21 cellular contexts compared by ENCODE assay signal in the genomic region with DNA sequence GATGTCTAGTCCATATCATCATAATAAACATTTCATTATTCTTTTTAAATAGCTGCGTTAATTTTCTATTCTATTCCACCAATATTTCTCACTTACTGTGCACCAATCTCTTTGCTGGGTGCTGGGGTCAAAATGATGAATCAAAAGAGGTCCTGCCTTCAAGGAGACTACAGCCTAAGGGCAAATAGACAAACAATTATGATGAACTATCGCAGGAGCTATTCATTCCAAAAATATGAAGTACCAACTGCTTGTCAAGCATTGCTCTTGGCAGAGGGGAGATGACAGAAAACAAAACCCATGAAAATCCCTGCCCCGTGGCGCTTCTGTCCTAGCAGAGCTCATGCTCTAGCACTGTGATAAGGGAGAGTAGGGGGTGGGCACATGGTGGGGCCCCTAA. TPM values are rescaled to one million over a fixed set of nuclear protein-coding genes. Genes with fewer than 3 reads are reported as not detected.
A peak's percentile ranks its signal among the peaks of the same experiment; 100 is the strongest.
DNase-seq lines count a peak whose midpoint lies in the region; ATAC-seq and TF ChIP-seq lines count a peak whose summit lies in the region.
"Had no signal": no experiment of that assay in that cellular context is flagged by ENCODE, and none has a peak within 500 bp of the region (broad histone marks: within the 10 kb centered on the region; RNA-seq: fewer than 3 reads in every experiment).

No MANE protein-coding gene starts in this region.

- H3K36me3 ChIP-seq in PC-3 (ENCODE audit: low read depth, low read length) = no peaks in the 10 kb centered on the region
- no peaks in the 10 kb centered on the region for H3K36me3 ChIP-seq in psoas muscle (ENCODE audit: insufficient read depth in 1 of 2, low read depth in 1 of 2)

- H4K20me1 ChIP-seq in PC-3 (ENCODE audit: low read length) = no peaks in the 10 kb centered on the region

- H3K9me3 ChIP-seq in PC-3 (ENCODE audit: low read length) = no peaks in the 10 kb centered on the region
- H3K9me3 ChIP-seq in psoas muscle = no peaks in the 10 kb centered on the region

- BruUV-seq in PC-3 (replicated peaks; lab: Mats Ljungman, UMichigan) = no TSS peak

- no peak for TF ChIP-seq CTCF in PC-3 (conservative IDR thresholded peaks at IDR 0.05; ENCODE audit: low read depth, low read length)
- TF ChIP-seq CTCF in psoas muscle (IDR thresholded peaks at IDR 0.05) = no peak

- no peaks in the 10 kb centered on the region for H3K9me2 ChIP-seq in PC-3 (replicated peaks; ENCODE audit: low read length)

- no peak overlapping the region for H3K9ac ChIP-seq in PC-3 (ENCODE audit: low read length)

- no peaks in the 10 kb centered on the region for H3K27me3 Mint-ChIP-seq in stimulated activated naive CD8-positive, alpha-beta T cell treated with anti-CD3 and anti-CD28 coated beads, Interleukin-15, amount 100 ng/mL, for 72 hours

- H3K27ac Mint-ChIP-seq in stimulated activated naive CD8-positive, alpha-beta T cell treated with anti-CD3 and anti-CD28 coated beads, Interleukin-15, amount 100 ng/mL, for 72 hours = no peak overlapping the region
- H3K27ac Mint-ChIP-seq: HFFc6 had no signal

- H3K27me3 ChIP-seq in PC-3 (ENCODE audit: low read length) (no peaks in the 10 kb centered on the region), psoas muscle (ENCODE audit: insufficient read depth in 3 of 3, low read length in 2 of 3) (no peaks in the 10 kb centered on the region)

- H3F3A ChIP-seq in PC-3 (ENCODE audit: low read length, unreplicated experiment) = no peaks in the 10 kb centered on the region

- peaks cover 21 to 23% of the 10 kb centered on the region in 2 donors for H3K9me3 Mint-ChIP-seq in stimulated activated naive CD8-positive, alpha-beta T cell treated with anti-CD3 and anti-CD28 coated beads, Interleukin-15, amount 100 ng/mL, for 72 hours

- H3K4me1 ChIP-seq in PC-3 (ENCODE audit: insufficient read depth, low read length) (peaks cover 5% of the 10 kb centered on the region; the same call in 1 of the 2 replicates), psoas muscle (peaks cover 11% of the 10 kb centered on the region)

- H3K79me2 ChIP-seq in PC-3 (ENCODE audit: low read length) = no peaks in the 10 kb centered on the region

- intact Hi-C loops in PC-3 (cut with micrococcal nuclease) (no loop called here), psoas muscle (cut with DNase I) (loop anchor here in 1 of 2 donors (10.0 kb wide), 1 partner anchor 377 kb away; no protein-coding TSS in a partner anchor)

- no peaks in the 10 kb centered on the region for H3K4me1 Mint-ChIP-seq in stimulated activated naive CD8-positive, alpha-beta T cell treated with anti-CD3 and anti-CD28 coated beads, Interleukin-15, amount 100 ng/mL, for 72 hours

- H3K4me3 Mint-ChIP-seq in stimulated activated naive CD8-positive, alpha-beta T cell treated with anti-CD3 and anti-CD28 coated beads, Interleukin-15, amount 100 ng/mL, for 72 hours = no peak overlapping the region
- H3K4me3 Mint-ChIP-seq: HFFc6 had no signal

- no peak overlapping the region for H2AFZ ChIP-seq in PC-3 (ENCODE audit: low read length)

- no peak overlapping the region for H3K4me2 ChIP-seq in PC-3 (ENCODE audit: low read length)

- no peak overlapping the region for H3K4me3 ChIP-seq in PC-3 (ENCODE audit: low read length)
- no peak overlapping the region for H3K4me3 ChIP-seq in psoas muscle

- no peak for DNase-seq in stimulated activated naive CD8-positive, alpha-beta T cell treated with anti-CD3 and anti-CD28 coated beads, Interleukin-15, amount 100 ng/mL, for 72 hours
- no peak for DNase-seq in stimulated activated naive CD8-positive, alpha-beta T cell treated with anti-CD3 and anti-CD28 coated beads, Interleukin-15, Interleukin-2, amounts not matched to agents 100 U/mL and 50 U/mL, for 24 hours
- peak; percentile 24 for DNase-seq in PC-3
- no peak for DNase-seq in psoas muscle
- no peak for DNase-seq in NCI-H2227 treated with DMSO at 0.1 percent for 48 hours (lab: John Stamatoyannopoulos, UW)
- DNase-seq in NCI-H1436 (lab: John Stamatoyannopoulos, UW) = no peak
- no peak for DNase-seq in stimulated activated CD8-positive, alpha-beta memory T cell treated with anti-CD3 and anti-CD28 coated beads, Interleukin-4, amount 100 ng/mL, for 48 hours
- DNase-seq: ACHN; H7; HFFc6; KG1; MV-4-11; NCI-H1417 treated with DMSO at 0.1 percent for 48 hours; NCI-H2029; NCI-H446; NCI-H526 treated with DMSO at 0.1 percent for 48 hours; NK-92 treated with Interleukin-12 subunit alpha and Interleukin-12 subunit beta, amount 100 ng/mL, for 24 hours; OCI-M1; RPMI8226 had no signal

- H3K27ac ChIP-seq in PC-3 (ENCODE audit: low read length) (no peak overlapping the region), psoas muscle (peak overlapping the region; percentile 50)
- H3K27ac ChIP-seq: C4-2B had no signal

- CTCF ChIA-PET in PC-3 (lab: Charles Lee) = no interaction called here

- ATAC-seq in stimulated activated naive CD8-positive, alpha-beta T cell treated with anti-CD3 and anti-CD28 coated beads, Interleukin-15, amount 100 ng/mL, for 72 hours = peak; percentile 26
- ATAC-seq in stimulated activated naive CD8-positive, alpha-beta T cell treated with anti-CD3 and anti-CD28 coated beads, Interleukin-15, Interleukin-2, amounts not matched to agents 100 U/mL and 50 U/mL, for 24 hours = no peak
- ATAC-seq in PC-3 (no peak), psoas muscle (no peak)

- POLR2A ChIA-PET in PC-3 (lab: Charles Lee; ENCODE audit: unreplicated experiment) = no interaction called here

- 41 to 61% (median 58%) methylated on average over 4 of the region's 4 CpGs for WGBS in psoas muscle, 3 donors

RNA-seq across cellular contexts. Expression of a gene that starts 28.8 kb away (rescaled TPM):
- total RNA-seq in PC-3 (2014; rRNA removed) (not detected in 2 replicates), psoas muscle (1 to 10 TPM in 1 of 4 donors, under 1 TPM in 3; 0.15 to 5.5 (median 0.47) TPM)
- polyA plus RNA-seq in psoas muscle = under 1 TPM; 0.16 to 0.56 (median 0.42) TPM
- total RNA-seq: G401, H7, HFFc6 had no signal

RNA-seq across cellular contexts. Expression of a gene that starts 31.1 kb away (rescaled TPM):
- total RNA-seq in PC-3 (2014; rRNA removed) (not detected in 2 replicates), psoas muscle (1 to 10 TPM in 1 of 4 donors, under 1 TPM in 3; 0.17 to 1.2 (median 0.50) TPM)
- polyA plus RNA-seq in psoas muscle = under 1 TPM; 0.25 to 0.36 (median 0.27) TPM
- total RNA-seq: H7 had no signal

RNA-seq across cellular contexts. Expression of a gene that starts 51.6 kb away (rescaled TPM):
- total RNA-seq in PC-3 (2014; rRNA removed) (0.51 TPM in 1 of 2 replicates, not detected in the other), psoas muscle (under 1 TPM in 1 of 4 donors, not detected in 3; 0.20 TPM)
- under 1 TPM in 2 of 3 donors, not detected in 1; 0.03 to 0.22 TPM for polyA plus RNA-seq in psoas muscle
- total RNA-seq: G401, H7, HFFc6 had no signal
